In genomic region chr4:110532901-110533589, GRCh38 we compare ENCODE assay signal across 20 cellular contexts. TPM values are rescaled to one million over a fixed set of nuclear protein-coding genes. Genes with fewer than 3 reads are reported as not detected.
DNase-seq lines count a peak whose midpoint lies in the region; ATAC-seq and TF ChIP-seq lines count a peak whose summit lies in the region.
"Had no signal": no experiment of that assay in that cellular context is flagged by ENCODE, and none has a peak within 500 bp of the region (broad histone marks: within the 10 kb centered on the region; RNA-seq: fewer than 3 reads in every experiment).

No MANE protein-coding gene starts in this region.

- H3K27ac Mint-ChIP-seq in MCF 10A (ENCODE audit: low read depth, unreplicated experiment) = peak overlapping the region; percentile 96
- no peak overlapping the region for H3K27ac Mint-ChIP-seq in activated T-helper 17 cell treated with anti-CD3 and anti-CD28 coated beads, Interleukin-2, amount 50 U/mL, for 72 hours
- H3K27ac Mint-ChIP-seq: activated naive CD8-positive, alpha-beta T cell treated with anti-CD3 and anti-CD28 coated beads, Interleukin-2, amount 10 ng/mL, durations not matched to agents 7 days and 5 days; natural killer cell treated with Interleukin-12 subunit alpha and Interleukin-12 subunit beta and Interleukin-15 and Interleukin-18, amount 100 ng/mL, for 72 hours had no signal

- POLR2A ChIA-PET in MCF 10A (lab: Yijun Ruan, JAX) = interaction anchor here (0.6 to 2.2 kb wide), 7 partner anchors 9 to 881 kb away, joined by 3 to 7 read pairs (median 4); no protein-coding TSS in a partner anchor

- no TSS peak for BruUV-seq in MCF 10A (replicated peaks; lab: Mats Ljungman, UMichigan)

- H3K4me1 ChIP-seq in breast epithelium (no peaks in the 10 kb centered on the region), left lung (peaks cover 0 to 5% of the 10 kb centered on the region in 2 donors)
- H3K4me1 ChIP-seq: right atrium auricular region, tibial artery had no signal

- no peaks in the 10 kb centered on the region for H3K36me3 ChIP-seq in breast epithelium
- H3K36me3 ChIP-seq in left lung = no peaks in the 10 kb centered on the region
- H3K36me3 ChIP-seq: right atrium auricular region, tibial artery had no signal

- H3K27ac ChIP-seq in breast epithelium = no peak overlapping the region
- H3K27ac ChIP-seq in left lung = peak overlapping the region; percentile 3 to 38
- H3K27ac ChIP-seq: tibial artery had no signal

- no peak for ATAC-seq in activated T-helper 17 cell treated with anti-CD3 and anti-CD28 coated beads, Interleukin-2, amount 50 U/mL, for 72 hours (replicated peaks)
- ATAC-seq in left lung = peak; percentile 10
- ATAC-seq: left colon; natural killer cell treated with Interleukin-12 subunit alpha and Interleukin-12 subunit beta and Interleukin-15 and Interleukin-18, amount 100 ng/mL, for 72 hours had no signal

- TF ChIP-seq CTCF in MCF 10A (IDR thresholded peaks at IDR 0.05; ENCODE audit: unreplicated experiment) (no peak), breast epithelium (IDR thresholded peaks at IDR 0.05) (no peak), left lung (IDR thresholded peaks at IDR 0.05) (no peak)

- peaks cover 8% of the 10 kb centered on the region for H3K9me3 Mint-ChIP-seq in MCF 10A (ENCODE audit: unreplicated experiment)
- H3K9me3 Mint-ChIP-seq in activated T-helper 17 cell treated with anti-CD3 and anti-CD28 coated beads, Interleukin-2, amount 50 U/mL, for 72 hours = peaks cover 3% of the 10 kb centered on the region
- H3K9me3 Mint-ChIP-seq: natural killer cell treated with Interleukin-12 subunit alpha and Interleukin-12 subunit beta and Interleukin-15 and Interleukin-18, amount 100 ng/mL, for 72 hours had no signal

- no peak for TF ChIP-seq POLR2A in breast epithelium (IDR thresholded peaks at IDR 0.05)

- H3K4me3 Mint-ChIP-seq in MCF 10A (ENCODE audit: unreplicated experiment) = no peak overlapping the region
- peak overlapping the region; percentile 28 for H3K4me3 Mint-ChIP-seq in activated T-helper 17 cell treated with anti-CD3 and anti-CD28 coated beads, Interleukin-2, amount 50 U/mL, for 72 hours
- H3K4me3 Mint-ChIP-seq: activated naive CD8-positive, alpha-beta T cell treated with anti-CD3 and anti-CD28 coated beads, Interleukin-2, amount 10 ng/mL, durations not matched to agents 7 days and 5 days had no signal

- DNase-seq in MCF 10A (ENCODE audit: unreplicated experiment) (no peak), breast epithelium (ENCODE audit: low spot score in 2 of 2) (no peak), left lung (no peak), NCI-H526 treated with DMSO at 0.1 percent for 48 hours (lab: John Stamatoyannopoulos, UW) (no peak), nucleus accumbens (lab: John Stamatoyannopoulos, UW) (no peak), NCI-H226 (no peak), SW 1271 (lab: John Stamatoyannopoulos, UW) (no peak)
- DNase-seq: 8988T; activated CD4-positive, alpha-beta T cell treated with anti-CD3 and anti-CD28 coated beads for 48 hours; activated naive CD8-positive, alpha-beta T cell treated with anti-CD3 and anti-CD28 coated beads, Interleukin-2, amount 10 ng/mL, durations not matched to agents 7 days and 5 days; erythroblast; KBM-7; left colon; NCI-H2029; NCI-H748 treated with DMSO at 0.1 percent for 48 hours; Right ventricle myocardium superior; tibial artery had no signal

- intact Hi-C loops in MCF 10A (cut with micrococcal nuclease) (no loop called here), breast epithelium (cut with DNase I; ENCODE audit: low total_unique reads) (no loop called here), left lung (cut with DNase I) (no loop called here)

- H3K9me3 ChIP-seq in breast epithelium (peaks cover 0 to 10% of the 10 kb centered on the region in 2 donors), left lung (peaks cover 0 to 4% of the 10 kb centered on the region in 2 donors)

- H3K4me1 Mint-ChIP-seq in MCF 10A (ENCODE audit: insufficient read depth, unreplicated experiment) = peaks cover 6% of the 10 kb centered on the region
- H3K4me1 Mint-ChIP-seq in activated T-helper 17 cell treated with anti-CD3 and anti-CD28 coated beads, Interleukin-2, amount 50 U/mL, for 72 hours = peaks cover 5% of the 10 kb centered on the region

- no peaks in the 10 kb centered on the region for H3K36me3 Mint-ChIP-seq in MCF 10A (ENCODE audit: insufficient read depth, unreplicated experiment)
- H3K36me3 Mint-ChIP-seq in activated T-helper 17 cell treated with anti-CD3 and anti-CD28 coated beads, Interleukin-2, amount 50 U/mL, for 72 hours (ENCODE audit: low read depth) = no peaks in the 10 kb centered on the region
- H3K36me3 Mint-ChIP-seq: activated naive CD8-positive, alpha-beta T cell treated with anti-CD3 and anti-CD28 coated beads, Interleukin-2, amount 10 ng/mL, durations not matched to agents 7 days and 5 days; natural killer cell treated with Interleukin-12 subunit alpha and Interleukin-12 subunit beta and Interleukin-15 and Interleukin-18, amount 100 ng/mL, for 72 hours had no signal

- no peaks in the 10 kb centered on the region for H3K27me3 Mint-ChIP-seq in MCF 10A (ENCODE audit: insufficient read depth, unreplicated experiment)
- H3K27me3 Mint-ChIP-seq in activated T-helper 17 cell treated with anti-CD3 and anti-CD28 coated beads, Interleukin-2, amount 50 U/mL, for 72 hours = peaks cover 14% of the 10 kb centered on the region

- CTCF ChIA-PET in MCF 10A (lab: Yijun Ruan, JAX) = interaction anchor here (1.0 to 7.9 kb wide), 3 partner anchors 16 to 544 kb away, joined by 3 to 78 read pairs (median 4); no protein-coding TSS in a partner anchor

- H3K27me3 ChIP-seq in breast epithelium = no peaks in the 10 kb centered on the region
- no peaks in the 10 kb centered on the region for H3K27me3 ChIP-seq in left lung
- H3K27me3 ChIP-seq: right atrium auricular region, tibial artery had no signal

- H3K4me3 ChIP-seq in breast epithelium (no peak overlapping the region), left lung (no peak overlapping the region)
- H3K4me3 ChIP-seq: right atrium auricular region, tibial artery had no signal

RNA-seq across cellular contexts. Expression of gene ENPEP, which starts 57.1 kb away (rescaled TPM):
- total RNA-seq in MCF 10A (2022) = not detected in 2 replicates
- 10 to 100 TPM in 1 of 3 donors, 1 to 10 TPM in 2; 5.0 to 10.2 (median 9.8) TPM for total RNA-seq in breast epithelium
- total RNA-seq in activated T-helper 17 cell treated with anti-CD3 and anti-CD28 coated beads, Interleukin-2, amount 50 U/mL, for 72 hours = under 1 TPM in 1 of 2 donors, not detected in 1; 0.16 TPM
- 1 to 10 TPM; 7.3 to 8.5 TPM for total RNA-seq in left lung

Comparison
In these comparisons a context has a peak if more than half of its experiments do, and no peak if none do; other contexts are left out.
1. H3K27ac ChIP-seq: peak in left lung (2 of 2); none in breast epithelium (0 of 2).